ENCODE assay signal across 9 cellular contexts in the genomic region with DNA sequence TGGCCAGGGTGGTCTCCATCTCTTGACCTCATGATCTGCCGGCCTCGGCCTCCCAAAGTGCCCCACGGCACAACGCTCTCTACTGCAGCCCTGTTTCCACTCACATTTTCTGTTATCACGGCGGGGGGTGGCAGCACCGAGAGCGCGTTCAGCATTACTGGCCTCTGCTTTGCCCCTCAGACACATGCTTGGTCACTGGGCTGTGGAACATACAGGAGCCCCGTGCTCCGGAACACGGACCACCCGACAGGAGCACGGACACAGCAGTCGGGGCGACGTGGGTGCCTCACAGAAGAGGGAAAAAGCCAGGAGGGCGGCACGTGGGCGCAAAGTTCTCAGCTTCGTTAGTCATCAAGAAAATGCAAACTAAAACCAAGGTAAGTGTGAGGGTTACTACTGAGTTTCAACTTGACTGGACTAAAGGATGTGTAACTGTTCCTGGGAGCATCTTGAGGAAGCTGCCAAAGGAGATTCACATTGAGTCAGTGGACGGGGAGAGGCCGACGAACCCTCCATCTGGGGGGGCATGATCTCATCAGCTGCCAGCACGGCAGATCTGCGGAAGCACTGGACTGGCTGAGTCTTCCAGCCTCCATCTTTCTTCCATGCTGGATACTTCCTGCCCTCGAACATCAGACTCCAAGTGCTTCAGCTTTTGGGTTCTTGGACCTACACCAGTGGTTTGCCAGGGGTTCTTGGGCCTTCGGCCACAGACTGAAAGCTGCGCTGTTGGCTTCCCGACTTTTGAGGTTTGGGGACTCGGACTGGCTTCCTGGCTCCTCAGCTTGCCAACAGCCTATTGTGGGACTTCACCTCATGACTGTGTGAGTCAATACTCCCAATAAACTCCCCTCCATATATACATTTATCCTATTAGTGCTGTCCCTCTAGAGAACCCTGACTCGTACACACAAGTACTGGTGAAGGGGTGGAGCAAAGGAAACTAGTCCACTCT.
DNase-seq lines count a peak whose midpoint lies in the region; ATAC-seq and TF ChIP-seq lines count a peak whose summit lies in the region.
"Had no signal": no experiment of that assay in that cellular context is flagged by ENCODE, and none has a peak within 500 bp of the region (broad histone marks: within the 10 kb centered on the region; RNA-seq: fewer than 3 reads in every experiment).

No MANE protein-coding gene starts in this region.

- intact Hi-C loops in testis (cut with DNase I; ENCODE audit: low total_unique reads) = no loop called here

- no peaks in the 10 kb centered on the region for H3K27me3 ChIP-seq in testis
- H3K27me3 ChIP-seq: Peyer's patch had no signal

- no peak overlapping the region for H3K27ac ChIP-seq in testis
- H3K27ac ChIP-seq: Peyer's patch had no signal

- WGBS in testis, 2 donors = 93 to 94% methylated on average over 28 to 32 of the region's 32 CpGs

- in situ Hi-C loops in astrocyte of the spinal cord (cut with HindIII; ENCODE audit: low sequenced_read_pairs) = no loop called here

- H3K9me3 Mint-ChIP-seq in IgD-negative memory B cell (no peaks in the 10 kb centered on the region), osteocyte (ENCODE audit: unreplicated experiment) (no peaks in the 10 kb centered on the region)

- H3K4me1 ChIP-seq in testis = peaks cover 39% of the 10 kb centered on the region

- TF ChIP-seq CTCF in astrocyte of the spinal cord (IDR thresholded peaks at IDR 0.05; ENCODE audit: low read depth, low read length) (no peak), osteocyte (IDR thresholded peaks at IDR 0.05) (no peak), testis (IDR thresholded peaks at IDR 0.05) (no peak)

- no peak overlapping the region for H3K4me3 ChIP-seq in astrocyte of the spinal cord (ENCODE audit: low read depth, low read length)
- H3K4me3 ChIP-seq in testis = no peak overlapping the region
- H3K4me3 ChIP-seq: Peyer's patch had no signal

- no peak for TF ChIP-seq POLR2A in testis (IDR thresholded peaks at IDR 0.05)

- H3K9me3 ChIP-seq in testis = no peaks in the 10 kb centered on the region
- H3K9me3 ChIP-seq: Peyer's patch had no signal

- no peaks in the 10 kb centered on the region for H3K36me3 ChIP-seq in testis (ENCODE audit: low read depth, missing control alignments)

- H3K4me3 Mint-ChIP-seq in IgD-negative memory B cell (peak overlapping the region in 2 of 4 donors; percentile 60 to 87), osteocyte (ENCODE audit: unreplicated experiment) (no peak overlapping the region)

- H3K4me1 Mint-ChIP-seq in IgD-negative memory B cell (peaks cover 43 to 66% (median 52%) of the 10 kb centered on the region in 3 donors), osteocyte (ENCODE audit: unreplicated experiment) (peaks cover 94% of the 10 kb centered on the region)

- H3K36me3 Mint-ChIP-seq in IgD-negative memory B cell = no peaks in the 10 kb centered on the region
- H3K36me3 Mint-ChIP-seq in osteocyte (ENCODE audit: unreplicated experiment) = peaks cover 2% of the 10 kb centered on the region

- DNase-seq in astrocyte of the spinal cord (ENCODE audit: low read depth, low spot score) (peak; percentile 91), osteocyte (ENCODE audit: extremely low spot score, unreplicated experiment) (no peak), testis (no peak), NCI-H2227 treated with DMSO at 0.1 percent for 48 hours (lab: John Stamatoyannopoulos, UW) (no peak), NCI-H2029 (lab: John Stamatoyannopoulos, UW) (no peak), GF-D8 (lab: John Stamatoyannopoulos, UW) (no peak)

- H3K27ac Mint-ChIP-seq in IgD-negative memory B cell (peak overlapping the region in 2 of 3 donors; percentile 16 to 68), osteocyte (ENCODE audit: unreplicated experiment) (peak overlapping the region; percentile 92)

- ATAC-seq in GM19025 (IDR thresholded peaks at IDR 0.05; ENCODE audit: low read depth, unreplicated experiment) = peak; percentile 45

- H3K27me3 Mint-ChIP-seq in IgD-negative memory B cell = no peaks in the 10 kb centered on the region
- H3K27me3 Mint-ChIP-seq in osteocyte (ENCODE audit: unreplicated experiment) = no peaks in the 10 kb centered on the region
